Comparison of ENCODE assay signal across 1 cellular context in the genomic region with DNA sequence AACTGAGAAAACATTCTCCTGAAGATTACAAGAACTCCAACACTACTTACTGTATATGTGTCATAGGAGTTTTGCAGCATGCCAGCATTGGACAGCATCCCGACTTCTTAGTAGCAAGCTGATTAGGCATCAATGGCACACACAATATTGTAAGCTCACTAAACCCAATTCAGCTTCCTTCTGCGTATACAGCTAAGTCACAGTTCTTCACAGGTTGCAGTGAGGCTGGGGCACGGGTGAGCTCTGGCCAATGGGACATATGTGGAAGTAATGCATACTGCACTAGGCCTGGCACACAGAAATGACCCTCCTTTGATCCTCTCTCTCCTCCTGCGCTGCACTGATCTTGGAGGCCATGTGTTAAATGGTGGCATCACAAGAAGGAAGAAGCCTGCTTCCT.
TF ChIP-seq lines count a peak whose summit lies in the region.

No MANE protein-coding gene starts in this region.

TF ChIP-seq in IMR-90, 13 proteins besides CTCF, POLR2A, EP300 and RAD21 (continued from another document):
- no peak for TF ChIP-seq SMC3 (IDR thresholded peaks at IDR 0.05; ENCODE audit: low read depth, low read length)
- TF ChIP-seq, protein P1, sequence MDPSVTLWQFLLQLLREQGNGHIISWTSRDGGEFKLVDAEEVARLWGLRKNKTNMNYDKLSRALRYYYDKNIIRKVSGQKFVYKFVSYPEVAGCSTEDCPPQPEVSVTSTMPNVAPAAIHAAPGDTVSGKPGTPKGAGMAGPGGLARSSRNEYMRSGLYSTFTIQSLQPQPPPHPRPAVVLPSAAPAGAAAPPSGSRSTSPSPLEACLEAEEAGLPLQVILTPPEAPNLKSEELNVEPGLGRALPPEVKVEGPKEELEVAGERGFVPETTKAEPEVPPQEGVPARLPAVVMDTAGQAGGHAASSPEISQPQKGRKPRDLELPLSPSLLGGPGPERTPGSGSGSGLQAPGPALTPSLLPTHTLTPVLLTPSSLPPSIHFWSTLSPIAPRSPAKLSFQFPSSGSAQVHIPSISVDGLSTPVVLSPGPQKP (IDR thresholded peaks at IDR 0.05; ENCODE audit: borderline replicate concordance, low read depth, low read length) = no peak
- TF ChIP-seq MAZ (IDR thresholded peaks at IDR 0.05; ENCODE audit: borderline replicate concordance, low read depth, low read length) = no peak
- TF ChIP-seq RFX5 (IDR thresholded peaks at IDR 0.05; ENCODE audit: low read depth, low read length) = no peak
- TF ChIP-seq MAFK (IDR thresholded peaks at IDR 0.05; ENCODE audit: low read depth, low read length) = no peak
- no peak for TF ChIP-seq MXI1 (IDR thresholded peaks at IDR 0.05; ENCODE audit: borderline replicate concordance, low read depth, low read length)
- TF ChIP-seq NFE2L2 (IDR thresholded peaks at IDR 0.05; ENCODE audit: low read depth, low read length) = no peak
- no peak for TF ChIP-seq CEBPB (IDR thresholded peaks at IDR 0.05; ENCODE audit: low read depth, low read length)
- TF ChIP-seq, protein P2, sequence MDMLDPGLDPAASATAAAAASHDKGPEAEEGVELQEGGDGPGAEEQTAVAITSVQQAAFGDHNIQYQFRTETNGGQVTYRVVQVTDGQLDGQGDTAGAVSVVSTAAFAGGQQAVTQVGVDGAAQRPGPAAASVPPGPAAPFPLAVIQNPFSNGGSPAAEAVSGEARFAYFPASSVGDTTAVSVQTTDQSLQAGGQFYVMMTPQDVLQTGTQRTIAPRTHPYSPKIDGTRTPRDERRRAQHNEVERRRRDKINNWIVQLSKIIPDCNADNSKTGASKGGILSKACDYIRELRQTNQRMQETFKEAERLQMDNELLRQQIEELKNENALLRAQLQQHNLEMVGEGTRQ (IDR thresholded peaks at IDR 0.05; ENCODE audit: low read depth, low read length) = no peak
- TF ChIP-seq FOS (IDR thresholded peaks at IDR 0.05; ENCODE audit: low read depth, low read length) = no peak
- TF ChIP-seq CHD1 (IDR thresholded peaks at IDR 0.05; ENCODE audit: low read depth, low read length) = no peak
- no peak for TF ChIP-seq BHLHE40 (IDR thresholded peaks at IDR 0.05; ENCODE audit: low read depth, low read length)
